ENCODE assay signal across 8 cellular contexts in genomic region chr1:89821322-89822108, GRCh38. TPM values are rescaled to one million over a fixed set of nuclear protein-coding genes. Genes with fewer than 3 reads are reported as not detected.
DNase-seq lines count a peak whose midpoint lies in the region; ATAC-seq and TF ChIP-seq lines count a peak whose summit lies in the region.

No MANE protein-coding gene starts in this region.

- peak; percentile 61 for ATAC-seq in HG03280 (IDR thresholded peaks at IDR 0.05; ENCODE audit: unreplicated experiment)

- intact Hi-C loops in CD14-positive monocyte (cut with micrococcal nuclease) = no loop called here

- H3K4me3 Mint-ChIP-seq in CD14-positive monocyte (peak overlapping the region; percentile 95 to 99), nephron (peak overlapping the region; percentile 84 to 94 (median 90))

- H3K27me3 Mint-ChIP-seq in CD14-positive monocyte (ENCODE audit: low read depth in 3 of 3) (no peaks in the 10 kb centered on the region), nephron (ENCODE audit: low read depth) (peaks cover 27% of the 10 kb centered on the region)

- H3K27ac ChIP-seq in esophagus (ENCODE audit: low read depth in 2 of 2, low read length in 1 of 2) (peak overlapping the region; percentile 57 to 69), subcutaneous abdominal adipose tissue (ENCODE audit: low read depth, low read length) (peak overlapping the region; percentile 60)

- no peaks in the 10 kb centered on the region for H3K36me3 ChIP-seq in esophagus (ENCODE audit: control insufficient read depth in 2 of 2, insufficient read depth in 2 of 2, low read length in 1 of 2)
- H3K36me3 ChIP-seq in subcutaneous abdominal adipose tissue (ENCODE audit: control insufficient read depth in 5 of 5, insufficient read depth in 5 of 5, low read length in 5 of 5) = no peaks in the 10 kb centered on the region

- H3K27ac Mint-ChIP-seq in CD14-positive monocyte (peak overlapping the region; percentile 89 to 98 (median 95)), nephron (peak overlapping the region; percentile 30 to 89 (median 60))

- H3K36me3 Mint-ChIP-seq in CD14-positive monocyte = peaks cover 21 to 23% of the 10 kb centered on the region in 2 donors
- H3K36me3 Mint-ChIP-seq in nephron (ENCODE audit: low read depth) = peaks cover 9% of the 10 kb centered on the region

- peaks cover 78% of the 10 kb centered on the region for H3K4me1 Mint-ChIP-seq in CD14-positive monocyte
- H3K4me1 Mint-ChIP-seq in nephron = peaks cover 12% of the 10 kb centered on the region

- TF ChIP-seq CTCF in CD14-positive monocyte (IDR thresholded peaks at IDR 0.05) (peak; percentile 44), nephron (IDR thresholded peaks at IDR 0.05; ENCODE audit: unreplicated experiment in 3 of 3) (peak in 2 of 3 experiments; percentile 13 to 31)

- DNase-seq in CD14-positive monocyte (ENCODE audit: low spot score) = peak; percentile 62
- peak; percentile 84 for DNase-seq in NOMO-1 treated with DMSO at 0.1 percent for 48 hours (lab: John Stamatoyannopoulos, UW; ENCODE audit: unreplicated experiment)
- peak; percentile 57 for DNase-seq in activated T-cell treated with anti-CD3 and anti-CD28 coated beads for 1 hour (ENCODE audit: low read depth)

- H3K9me3 ChIP-seq in esophagus (ENCODE audit: control insufficient read depth in 2 of 2, insufficient read depth in 1 of 2, low read depth in 1 of 2, low read length in 1 of 2) (no peaks in the 10 kb centered on the region), subcutaneous abdominal adipose tissue (ENCODE audit: control insufficient read depth in 5 of 5, low read length in 5 of 5) (no peaks in the 10 kb centered on the region)

- H3K4me1 ChIP-seq in esophagus (ENCODE audit: control insufficient read depth in 2 of 2, insufficient read depth in 2 of 2, low read length in 1 of 2) (peaks cover 0 to 2% of the 10 kb centered on the region in 2 donors), subcutaneous abdominal adipose tissue (ENCODE audit: control insufficient read depth in 5 of 5, insufficient read depth in 5 of 5, low read length in 5 of 5) (peaks cover 6 to 40% (median 34%) of the 10 kb centered on the region in 5 donors)

- peak overlapping the region; percentile 66 to 79 for H3K4me3 ChIP-seq in esophagus (ENCODE audit: low read depth in 1 of 2, low read length in 2 of 2)
- H3K4me3 ChIP-seq in subcutaneous abdominal adipose tissue (ENCODE audit: low read depth in 1 of 5, low read length in 5 of 5) = peak overlapping the region; percentile 74 to 88 (median 78)

- peak overlapping the region in 4 of 5 donors; percentile 49 to 77 (median 57) for H3K9ac ChIP-seq in subcutaneous abdominal adipose tissue (ENCODE audit: low read length in 5 of 5)

- no peaks in the 10 kb centered on the region for H3K27me3 ChIP-seq in esophagus (ENCODE audit: control insufficient read depth in 1 of 2, insufficient read depth in 2 of 2, low read length in 2 of 2)
- H3K27me3 ChIP-seq in subcutaneous abdominal adipose tissue (ENCODE audit: control insufficient read depth in 5 of 5, insufficient read depth in 4 of 5, low read length in 5 of 5) = no peaks in the 10 kb centered on the region

- TF ChIP-seq POLR2A in GM19099 (IDR thresholded peaks at IDR 0.05; ENCODE audit: extremely low read depth, insufficient read length, low read depth) = peak; percentile 16

- H3K9me3 Mint-ChIP-seq in CD14-positive monocyte (no peaks in the 10 kb centered on the region), nephron (no peaks in the 10 kb centered on the region)

- 0 to 1% methylated on average over 59 to 73 of the region's 73 CpGs for WGBS in esophagus, 2 donors

RNA-seq across cellular contexts. Expression of gene LRRC8D, which starts 0.7 kb away (rescaled TPM):
- polyA plus RNA-seq in CD14-positive monocyte (10 to 100 TPM; 28.0 to 42.9 TPM), esophagus (1 to 10 TPM; 3.5 to 7.1 TPM)

Comparison
In these comparisons a context has a peak if more than half of its experiments do, and no peak if none do; other contexts are left out.
1. Peak in every context shown above with its lines: DNase-seq, ATAC-seq, H3K4me3 ChIP-seq and H3K27ac ChIP-seq.